In genomic region chr11:114197799-114198500, GRCh38 we compare ENCODE assay signal across 9 cellular contexts.
DNase-seq lines count a peak whose midpoint lies in the region; ATAC-seq lines count a peak whose summit lies in the region.
"Had no signal": no experiment of that assay in that cellular context is flagged by ENCODE, and none has a peak within 500 bp of the region (broad histone marks: within the 10 kb centered on the region; RNA-seq: fewer than 3 reads in every experiment).

No MANE protein-coding gene starts in this region.

- DNase-seq in COLO829 (ENCODE audit: low spot score) (peak; percentile 18), Right ventricle myocardium superior (peak; percentile 85), pulmonary artery endothelial cell (ENCODE audit: low read depth, low spot score) (peak; percentile 79), NCI-H1048 (lab: John Stamatoyannopoulos, UW) (no peak), HuH-7 (ENCODE audit: low spot score) (no peak)
- DNase-seq in activated CD4-positive, alpha-beta T cell treated with anti-CD3 and anti-CD28 coated beads, Interleukin-2, amount 50 U/mL, for 4 hours, result no peak
- DNase-seq: RPMI8226 had no signal

- peak; percentile 76 for ATAC-seq in Right ventricle myocardium superior (ENCODE audit: poor library complexity)
- no peak for ATAC-seq in GM21515 (IDR thresholded peaks at IDR 0.05; ENCODE audit: unreplicated experiment)

- intact Hi-C loops in Right ventricle myocardium superior (cut with DNase I), result no loop called here

- H3K27ac ChIP-seq in angular gyrus (ENCODE audit: low read depth, low read length), result peak overlapping the region; percentile 34

Comparison
In these comparisons a context has a peak if more than half of its experiments do, and no peak if none do; other contexts are left out.
1. DNase-seq: peak in COLO829 (single experiment), Right ventricle myocardium superior (single experiment) and pulmonary artery endothelial cell (single experiment); none in activated CD4-positive, alpha-beta T cell treated with anti-CD3 and anti-CD28 coated beads, Interleukin-2, amount 50 U/mL, for 4 hours (0 of 2), NCI-H1048 (single experiment) and HuH-7 (single experiment).